Comparison of ENCODE assay signal across 7 cellular contexts in genomic region chr2:134683561-134684112, GRCh38. TPM values are rescaled to one million over a fixed set of nuclear protein-coding genes. Genes with fewer than 3 reads are reported as not detected.
DNase-seq lines count a peak whose midpoint lies in the region; ATAC-seq and TF ChIP-seq lines count a peak whose summit lies in the region.

No MANE protein-coding gene starts in this region.

- intact Hi-C loops in mucosa of descending colon (cut with DNase I, micrococcal nuclease): no loop called here

- TF ChIP-seq CTCF in mucosa of descending colon (IDR thresholded peaks at IDR 0.05): no peak

- H3K9me3 ChIP-seq in mucosa of descending colon: no peaks in the 10 kb centered on the region

- DNase-seq in mucosa of descending colon (no peak), NCI-H524 (lab: John Stamatoyannopoulos, UW) (no peak), UCSD-AML1 (lab: John Stamatoyannopoulos, UW; ENCODE audit: unreplicated experiment) (no peak), midbrain (lab: John Stamatoyannopoulos, UW) (no peak)

- no peaks in the 10 kb centered on the region for H3K4me1 ChIP-seq in mucosa of descending colon (ENCODE audit: low read depth)

- ATAC-seq in GM18868 (IDR thresholded peaks at IDR 0.05; ENCODE audit: unreplicated experiment) (peak; percentile 83), HG02678 (IDR thresholded peaks at IDR 0.05; ENCODE audit: unreplicated experiment) (peak; percentile 76), mucosa of descending colon (peak; percentile 58)

- H3K36me3 ChIP-seq in mucosa of descending colon (ENCODE audit: low read depth): no peaks in the 10 kb centered on the region

- no peak overlapping the region for H3K4me3 ChIP-seq in mucosa of descending colon

TF ChIP-seq in PFSK-1, 5 proteins besides CTCF, POLR2A, EP300 and RAD21:
- TF ChIP-seq FOXP2 (optimal IDR thresholded peaks at IDR 0.05; ENCODE audit: borderline replicate concordance, extremely low read depth, extremely low read length, insufficient read depth) (no peak), REST (IDR thresholded peaks at IDR 0.05; ENCODE audit: insufficient read depth in 1 of 2, low read depth in 2 of 2, low read length in 2 of 2) (peak in 1 of 2 experiments; percentile 47; a peak in 1 of 4 replicates), POLR2AphosphoS5 (IDR thresholded peaks at IDR 0.05; ENCODE audit: low read depth, low read length) (no peak), SIN3A (IDR thresholded peaks at IDR 0.05; ENCODE audit: borderline replicate concordance, insufficient read depth, low read length) (peak; percentile 44; the same call in 1 of the 2 replicates)

RNA-seq across cellular contexts. Expression of gene TMEM163, which starts 35.2 kb away (rescaled TPM):
- not detected for polyA plus RNA-seq in PFSK-1 (2012; ENCODE audit: insufficient read length, low read depth)
- total RNA-seq in mucosa of descending colon: 1 to 10 TPM in 1 of 3 donors, under 1 TPM in 2; 0.41 to 1.5 (median 0.60) TPM
